8 cellular contexts compared by ENCODE assay signal in the genomic region with DNA sequence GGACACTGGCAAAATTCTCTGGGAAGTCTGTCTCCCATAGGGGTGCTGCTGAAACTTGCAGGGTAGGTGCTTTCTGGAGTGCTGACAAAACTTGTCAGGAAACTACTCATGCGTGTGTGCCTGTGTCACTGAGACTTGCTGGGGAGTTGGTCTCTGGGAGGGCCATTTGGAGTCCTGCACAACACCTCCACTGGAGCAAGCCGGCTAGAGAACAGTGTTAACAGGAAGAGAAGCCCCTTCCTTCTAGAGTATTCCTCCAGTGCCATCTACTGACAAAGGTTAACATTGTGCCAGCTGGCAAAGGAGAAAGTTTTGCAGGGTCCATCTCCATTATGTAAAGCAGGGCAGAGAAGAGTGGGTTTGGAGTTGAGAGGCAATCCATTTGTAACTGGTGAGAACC.
DNase-seq lines count a peak whose midpoint lies in the region; ATAC-seq lines count a peak whose summit lies in the region.

No MANE protein-coding gene starts in this region.

- DNase-seq in AG08396 (ENCODE audit: low spot score), result peak; percentile 22
- DNase-seq in ELR (ENCODE audit: low read depth), result peak; percentile 53
- peak; percentile 12 for DNase-seq in T-helper 2 cell treated with Interferon-gamma antibody and Interleukin-4, amounts not matched to agents 5 μg/mL and 100 μg/mL, for 36 hours (ENCODE audit: low spot score)
- DNase-seq in effector memory CD8-positive, alpha-beta T cell, result peak; percentile 11 to 26 (median 16)
- peak; percentile 39 for DNase-seq in midbrain (lab: John Stamatoyannopoulos, UW)
- no peak for DNase-seq in activated effector memory CD4-positive, alpha-beta T cell treated with Interleukin-2 at 50 U/mL for 16 hours

- H3K4me1 Mint-ChIP-seq in T-helper 2 cell treated with Interferon-gamma antibody and Interleukin-4, amounts not matched to agents 5 μg/mL and 100 μg/mL, for 36 hours (ENCODE audit: low read depth), result peaks cover 8% of the 10 kb centered on the region
- H3K4me1 Mint-ChIP-seq in effector memory CD8-positive, alpha-beta T cell (ENCODE audit: low read depth in 2 of 2), result peaks cover 9 to 15% of the 10 kb centered on the region in 2 donors

- H3K27ac Mint-ChIP-seq in T-helper 2 cell treated with Interferon-gamma antibody and Interleukin-4, amounts not matched to agents 5 μg/mL and 100 μg/mL, for 36 hours, result no peak overlapping the region
- H3K27ac Mint-ChIP-seq in effector memory CD8-positive, alpha-beta T cell, result peak overlapping the region in 1 of 2 donors; percentile 30

- H3K9me3 Mint-ChIP-seq in T-helper 2 cell treated with Interferon-gamma antibody and Interleukin-4, amounts not matched to agents 5 μg/mL and 100 μg/mL, for 36 hours, result no peaks in the 10 kb centered on the region
- H3K9me3 Mint-ChIP-seq in effector memory CD8-positive, alpha-beta T cell, result no peaks in the 10 kb centered on the region

- peak; percentile 42 for ATAC-seq in HG03378 (IDR thresholded peaks at IDR 0.05; ENCODE audit: unreplicated experiment)
- ATAC-seq in effector memory CD8-positive, alpha-beta T cell (replicated peaks), result peak; percentile 70
- no peak for ATAC-seq in GM19324 (IDR thresholded peaks at IDR 0.05; ENCODE audit: low FRiP score, unreplicated experiment)

- H3K4me3 Mint-ChIP-seq in T-helper 2 cell treated with Interferon-gamma antibody and Interleukin-4, amounts not matched to agents 5 μg/mL and 100 μg/mL, for 36 hours, result no peak overlapping the region
- H3K4me3 Mint-ChIP-seq in effector memory CD8-positive, alpha-beta T cell, result no peak overlapping the region

- H3K27me3 Mint-ChIP-seq in T-helper 2 cell treated with Interferon-gamma antibody and Interleukin-4, amounts not matched to agents 5 μg/mL and 100 μg/mL, for 36 hours (ENCODE audit: low read depth), result no peaks in the 10 kb centered on the region
- no peaks in the 10 kb centered on the region for H3K27me3 Mint-ChIP-seq in effector memory CD8-positive, alpha-beta T cell

- peaks cover 4% of the 10 kb centered on the region for H3K36me3 Mint-ChIP-seq in T-helper 2 cell treated with Interferon-gamma antibody and Interleukin-4, amounts not matched to agents 5 μg/mL and 100 μg/mL, for 36 hours (ENCODE audit: low read depth)
- H3K36me3 Mint-ChIP-seq in effector memory CD8-positive, alpha-beta T cell (ENCODE audit: insufficient read depth), result peaks cover 6% of the 10 kb centered on the region
